ENCODE assay signal across 19 cellular contexts in genomic region chr5:167664222-167664804, GRCh38.
DNase-seq lines count a peak whose midpoint lies in the region; ATAC-seq, FAIRE-seq and TF ChIP-seq lines count a peak whose summit lies in the region.
"Had no signal": no experiment of that assay in that cellular context is flagged by ENCODE, and none has a peak within 500 bp of the region (broad histone marks: within the 10 kb centered on the region; RNA-seq: fewer than 3 reads in every experiment).

No MANE protein-coding gene starts in this region.

- no peak overlapping the region for H3K27ac Mint-ChIP-seq in activated naive CD8-positive, alpha-beta T cell treated with anti-CD3 and anti-CD28 coated beads for 36 hours
- H3K27ac Mint-ChIP-seq: CD14-positive monocyte; CD8-positive, alpha-beta T cell had no signal

- no peaks in the 10 kb centered on the region for H3K9me3 ChIP-seq in HUES6 (ENCODE audit: control insufficient read depth, insufficient read depth, low read depth, low read length)
- H3K9me3 ChIP-seq: HAP-1 had no signal

- H3K9me3 Mint-ChIP-seq in activated naive CD8-positive, alpha-beta T cell treated with anti-CD3 and anti-CD28 coated beads for 36 hours: no peaks in the 10 kb centered on the region
- H3K9me3 Mint-ChIP-seq: CD8-positive, alpha-beta T cell had no signal

- H3K9ac ChIP-seq in HUES6 (ENCODE audit: low read length): no peak overlapping the region

- peak overlapping the region; percentile 38; the same call in 1 of the 2 replicates for H3K27ac ChIP-seq in HUES6 (ENCODE audit: low read depth, low read length)
- H3K27ac ChIP-seq: 22Rv1 had no signal

- H3K4me3 ChIP-seq in HUES6 (ENCODE audit: low read depth, low read length): no peak overlapping the region
- H3K4me3 ChIP-seq: HAP-1 had no signal

- H3K4me3 Mint-ChIP-seq in activated naive CD8-positive, alpha-beta T cell treated with anti-CD3 and anti-CD28 coated beads for 36 hours: no peak overlapping the region
- H3K4me3 Mint-ChIP-seq: CD14-positive monocyte; CD8-positive, alpha-beta T cell had no signal

- FAIRE-seq in D721Med (lab: Jason Lieb, UNC): no peak

- H3K4me1 Mint-ChIP-seq in activated naive CD8-positive, alpha-beta T cell treated with anti-CD3 and anti-CD28 coated beads for 36 hours: no peaks in the 10 kb centered on the region
- H3K4me1 Mint-ChIP-seq: CD14-positive monocyte had no signal

- no peaks in the 10 kb centered on the region for H3K36me3 ChIP-seq in HUES6 (ENCODE audit: control insufficient read depth, insufficient read depth, low read length)
- H3K36me3 ChIP-seq: HAP-1 had no signal

- H3K4me1 ChIP-seq in HUES6 (ENCODE audit: control insufficient read depth, insufficient read depth, low read length): peaks cover 1% of the 10 kb centered on the region

- no peak for TF ChIP-seq CTCF in D721Med (IDR thresholded peaks at IDR 0.05; ENCODE audit: insufficient read depth, missing control alignments)

- no peaks in the 10 kb centered on the region for H3K27me3 ChIP-seq in HUES6 (ENCODE audit: control insufficient read depth, insufficient read depth, low read length)

- ATAC-seq in GM18861 (IDR thresholded peaks at IDR 0.05; ENCODE audit: unreplicated experiment) (peak; percentile 47), GM19324 (IDR thresholded peaks at IDR 0.05; ENCODE audit: low FRiP score, unreplicated experiment) (peak; percentile 52), HG02840 (IDR thresholded peaks at IDR 0.05; ENCODE audit: low FRiP score, unreplicated experiment) (peak; percentile 54), GM21423 (IDR thresholded peaks at IDR 0.05; ENCODE audit: unreplicated experiment) (no peak)
- ATAC-seq: CD8-positive, alpha-beta T cell had no signal

- H3K36me3 Mint-ChIP-seq in activated naive CD8-positive, alpha-beta T cell treated with anti-CD3 and anti-CD28 coated beads for 36 hours: no peaks in the 10 kb centered on the region
- H3K36me3 Mint-ChIP-seq: CD14-positive monocyte; CD8-positive, alpha-beta T cell had no signal

- no peak for DNase-seq in activated naive CD8-positive, alpha-beta T cell treated with anti-CD3 and anti-CD28 coated beads for 36 hours
- DNase-seq in D721Med (ENCODE audit: insufficient read length, low spot score): no peak
- DNase-seq in iPS-NIHi7 (ENCODE audit: extremely low spot score): no peak
- DNase-seq: CD8-positive, alpha-beta T cell; COR-L47; DND-41; GDM1; GOT3; IMR-90; Kasumi-1; KBM-7 had no signal

- no peaks in the 10 kb centered on the region for H3K27me3 Mint-ChIP-seq in activated naive CD8-positive, alpha-beta T cell treated with anti-CD3 and anti-CD28 coated beads for 36 hours
